ENCODE assay signal across 8 cellular contexts in genomic region chr22:45673482-45674175, GRCh38. TPM values are rescaled to one million over a fixed set of nuclear protein-coding genes. Genes with fewer than 3 reads are reported as not detected.
DNase-seq lines count a peak whose midpoint lies in the region; ATAC-seq and TF ChIP-seq lines count a peak whose summit lies in the region.

No MANE protein-coding gene starts in this region.

- H3K9me3 Mint-ChIP-seq in activated naive CD8-positive, alpha-beta T cell treated with anti-CD3 and anti-CD28 coated beads, Interleukin-2, amount 10 ng/mL, durations not matched to agents 7 days and 5 days: no peaks in the 10 kb centered on the region
- H3K9me3 Mint-ChIP-seq in natural killer cell: no peaks in the 10 kb centered on the region

- H3K36me3 ChIP-seq in DND-41 (ENCODE audit: insufficient read depth, low read length) (peaks cover 7% of the 10 kb centered on the region), MM.1S (replicated peaks; ENCODE audit: insufficient read depth, low read length) (no peaks in the 10 kb centered on the region)

- peak overlapping the region; percentile 90 for H3K4me3 Mint-ChIP-seq in activated naive CD8-positive, alpha-beta T cell treated with anti-CD3 and anti-CD28 coated beads, Interleukin-2, amount 10 ng/mL, durations not matched to agents 7 days and 5 days
- H3K4me3 Mint-ChIP-seq in natural killer cell: peak overlapping the region; percentile 14

- peaks cover 30% of the 10 kb centered on the region for H3K4me1 Mint-ChIP-seq in activated naive CD8-positive, alpha-beta T cell treated with anti-CD3 and anti-CD28 coated beads, Interleukin-2, amount 10 ng/mL, durations not matched to agents 7 days and 5 days
- H3K4me1 Mint-ChIP-seq in natural killer cell: peaks cover 30 to 41% of the 10 kb centered on the region in 2 donors

- POLR2A ChIA-PET in activated naive CD8-positive, alpha-beta T cell treated with anti-CD3 and anti-CD28 coated beads, Interleukin-2, amount 10 ng/mL, durations not matched to agents 7 days and 5 days (lab: Charles Lee): no interaction called here

- H3K79me2 ChIP-seq in DND-41 (ENCODE audit: insufficient read depth, low read length) (peaks cover 70% of the 10 kb centered on the region), MM.1S (ENCODE audit: low read length) (peaks cover 67% of the 10 kb centered on the region)

- H3K36me3 Mint-ChIP-seq in activated naive CD8-positive, alpha-beta T cell treated with anti-CD3 and anti-CD28 coated beads, Interleukin-2, amount 10 ng/mL, durations not matched to agents 7 days and 5 days: peaks cover 6% of the 10 kb centered on the region
- H3K36me3 Mint-ChIP-seq in natural killer cell: no peaks in the 10 kb centered on the region

- DNase-seq in DND-41 (no peak), MM.1S (no peak), natural killer cell (no peak), middle frontal gyrus (ENCODE audit: extremely low spot score, low spot score) (no peak), SK-N-DZ (ENCODE audit: low spot score) (no peak)
- DNase-seq in activated naive CD8-positive, alpha-beta T cell treated with anti-CD3 and anti-CD28 coated beads, Interleukin-2, amount 10 ng/mL, durations not matched to agents 7 days and 5 days: no peak
- no peak for DNase-seq in stimulated activated CD4-positive, alpha-beta T cell treated with anti-CD3 and anti-CD28 coated beads, Interleukin-4, amount 100 ng/mL, for 4 hours

- H3K4me3 ChIP-seq in DND-41 (ENCODE audit: low read depth in 1 of 2, low read length in 2 of 2) (peak overlapping the region in 1 of 2 experiments; percentile 93; a peak in 3 of 4 replicates), MM.1S (ENCODE audit: low read length) (no peak overlapping the region)

- TF ChIP-seq CTCF in DND-41 (IDR thresholded peaks at IDR 0.05; ENCODE audit: borderline replicate concordance, extremely low read depth, low read length, poor library complexity, severe bottlenecking) (no peak), MM.1S (IDR thresholded peaks at IDR 0.05; ENCODE audit: low read length) (no peak), natural killer cell (IDR thresholded peaks at IDR 0.05) (no peak)

- 0 out of 2 replicates have a peak, but pooled peaks cover 4% of the 10 kb centered on the region for H3F3A ChIP-seq in MM.1S (ENCODE audit: insufficient read depth, low read length)

- H3K27me3 ChIP-seq in DND-41 (ENCODE audit: insufficient read depth, low read length, poor library complexity) (no peaks in the 10 kb centered on the region), MM.1S (replicated peaks; ENCODE audit: insufficient read depth, low read length) (no peaks in the 10 kb centered on the region)

- intact Hi-C loops in natural killer cell (cut with micrococcal nuclease): no loop called here

- H3K4me2 ChIP-seq in DND-41 (ENCODE audit: insufficient read depth, low read length) (peak overlapping the region; percentile 84), MM.1S (ENCODE audit: low read depth, low read length) (peak overlapping the region; percentile 98)

- peaks cover 48% of the 10 kb centered on the region for H4K20me1 ChIP-seq in DND-41 (ENCODE audit: insufficient read depth, low read length)
- H4K20me1 ChIP-seq in MM.1S (ENCODE audit: insufficient read depth, low read length): no peaks in the 10 kb centered on the region; the same call in 1 of the 2 replicates

- no peaks in the 10 kb centered on the region for H3K27me3 Mint-ChIP-seq in activated naive CD8-positive, alpha-beta T cell treated with anti-CD3 and anti-CD28 coated beads, Interleukin-2, amount 10 ng/mL, durations not matched to agents 7 days and 5 days
- no peaks in the 10 kb centered on the region for H3K27me3 Mint-ChIP-seq in natural killer cell (ENCODE audit: low read depth in 2 of 2)

- no peaks in the 10 kb centered on the region for H3K9me3 ChIP-seq in DND-41 (ENCODE audit: insufficient read depth, low read length, severe bottlenecking)
- H3K9me3 ChIP-seq in MM.1S (replicated peaks; ENCODE audit: insufficient read depth, low read length): no peaks in the 10 kb centered on the region

- no peak overlapping the region for H3K27ac ChIP-seq in DND-41 (ENCODE audit: low read length)
- H3K27ac ChIP-seq in MM.1S (ENCODE audit: low read length): no peak overlapping the region

- no peak overlapping the region for H3K27ac Mint-ChIP-seq in activated naive CD8-positive, alpha-beta T cell treated with anti-CD3 and anti-CD28 coated beads, Interleukin-2, amount 10 ng/mL, durations not matched to agents 7 days and 5 days
- H3K27ac Mint-ChIP-seq in natural killer cell: peak overlapping the region; percentile 79 to 94

- H3K9me2 ChIP-seq in MM.1S (replicated peaks; ENCODE audit: insufficient read depth, low read length): no peaks in the 10 kb centered on the region

- no peak overlapping the region for H2AFZ ChIP-seq in DND-41 (ENCODE audit: low read depth, low read length)
- H2AFZ ChIP-seq in MM.1S (ENCODE audit: low read length): no peak overlapping the region

- H3K9ac ChIP-seq in DND-41 (ENCODE audit: low read depth, low read length) (peak overlapping the region; percentile 87), MM.1S (ENCODE audit: low read length) (no peak overlapping the region)

- ATAC-seq in DND-41 (ENCODE audit: insufficient read depth, low read depth) (no peak), natural killer cell (no peak), HG02571 (IDR thresholded peaks at IDR 0.05; ENCODE audit: unreplicated experiment) (no peak)
- no peak for ATAC-seq in activated naive CD8-positive, alpha-beta T cell treated with anti-CD3 and anti-CD28 coated beads, Interleukin-2, amount 10 ng/mL, durations not matched to agents 7 days and 5 days (ENCODE audit: low read depth)

- H3K4me1 ChIP-seq in DND-41 (ENCODE audit: insufficient read depth, low read length): peaks cover 29% of the 10 kb centered on the region
- peaks cover 7% of the 10 kb centered on the region for H3K4me1 ChIP-seq in MM.1S (ENCODE audit: low read length)

RNA-seq across cellular contexts. Expression of gene ATXN10, which starts 2.0 kb away (rescaled TPM):
- 10 to 100 TPM; 75.9 to 81.0 TPM for total RNA-seq in activated naive CD8-positive, alpha-beta T cell treated with anti-CD3 and anti-CD28 coated beads, Interleukin-2, amount 10 ng/mL, durations not matched to agents 7 days and 5 days
- 10 to 100 TPM; 79.3 to 90.5 (median 88.8) TPM for total RNA-seq in natural killer cell
- polyA plus RNA-seq in SK-N-DZ (2014; cell fraction: cytosol; rRNA removed): 90.7 and 99.8 TPM in 2 replicates
- polyA plus RNA-seq in SK-N-DZ (2014; cell fraction: nucleus; rRNA removed): 54.1 and 109 TPM in 2 replicates
